15 cellular contexts compared by ENCODE assay signal in the genomic region with DNA sequence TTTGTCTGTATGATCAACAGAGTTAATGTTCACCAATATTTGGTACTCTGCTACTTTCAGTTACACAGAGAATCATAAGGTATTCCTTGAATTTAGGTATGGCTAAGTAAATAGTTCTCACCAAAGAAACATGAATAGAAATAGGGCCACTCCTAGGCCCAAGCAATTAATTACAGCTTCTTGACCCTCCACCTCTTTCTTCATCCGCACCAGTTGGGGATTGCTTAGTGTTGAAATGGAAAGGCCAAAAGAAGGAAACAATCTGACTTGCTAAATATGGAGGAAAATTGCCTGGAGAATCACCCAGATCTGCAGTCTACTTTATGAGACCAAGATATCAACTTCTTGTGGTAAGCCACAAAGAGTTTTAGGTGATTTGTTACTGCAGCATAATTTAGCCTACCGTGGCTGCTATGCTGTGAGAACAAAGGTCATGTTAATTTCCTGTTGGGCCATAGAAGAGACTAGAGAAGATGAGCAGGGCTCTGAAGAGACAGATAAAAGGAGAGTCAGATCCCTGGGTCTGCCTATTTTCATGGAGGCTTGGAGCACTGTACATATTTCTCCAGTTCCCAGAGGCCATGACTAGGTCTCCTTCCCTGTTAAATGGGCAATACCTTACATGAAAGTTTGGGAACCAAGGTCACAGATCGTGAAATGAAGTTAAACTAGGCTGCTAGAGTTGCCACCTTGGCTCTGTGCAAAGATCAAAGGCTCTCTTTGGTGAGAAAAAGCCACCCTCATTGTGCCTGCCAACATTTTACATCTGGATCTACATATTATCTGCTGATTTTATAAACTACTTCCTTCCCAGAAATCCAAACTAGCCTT.
DNase-seq lines count a peak whose midpoint lies in the region; ATAC-seq and TF ChIP-seq lines count a peak whose summit lies in the region.
"Had no signal": no experiment of that assay in that cellular context is flagged by ENCODE, and none has a peak within 500 bp of the region (broad histone marks: within the 10 kb centered on the region; RNA-seq: fewer than 3 reads in every experiment).

No MANE protein-coding gene starts in this region.

- H3K9me3 ChIP-seq in spleen, result peaks cover 0 to 9% (median 0%) of the 10 kb centered on the region in 8 donors
- H3K9me3 ChIP-seq in vagina, result no peaks in the 10 kb centered on the region
- H3K9me3 ChIP-seq: ovary had no signal

- no peak for TF ChIP-seq POLR2A in spleen (IDR thresholded peaks at IDR 0.05)
- TF ChIP-seq POLR2A in vagina (IDR thresholded peaks at IDR 0.05), result no peak

- no peaks in the 10 kb centered on the region for H3K36me3 ChIP-seq in spleen
- H3K36me3 ChIP-seq in vagina, result no peaks in the 10 kb centered on the region
- H3K36me3 ChIP-seq: ovary had no signal

- no peaks in the 10 kb centered on the region for H3K27me3 Mint-ChIP-seq in activated CD4-positive, alpha-beta T cell treated with anti-CD3 and anti-CD28 coated beads, Interleukin-2, amount 10 ng/mL, durations not matched to agents 24 days and 14 days
- H3K27me3 Mint-ChIP-seq in activated naive CD8-positive, alpha-beta T cell treated with anti-CD3 and anti-CD28 coated beads, Interleukin-2, amount 50 U/mL, for 24 hours, result no peaks in the 10 kb centered on the region

- intact Hi-C loops in activated CD4-positive, alpha-beta T cell treated with anti-CD3 and anti-CD28 coated beads, Interleukin-2, amount 10 ng/mL, durations not matched to agents 24 days and 14 days (cut with micrococcal nuclease), result loop anchor here (2.0 kb wide), 1 partner anchor 50 kb away; no protein-coding TSS in a partner anchor
- intact Hi-C loops in spleen (cut with DNase I; ENCODE audit: low total_unique reads) (no loop called here), vagina (cut with DNase I) (no loop called here)

- H3K4me1 Mint-ChIP-seq in activated CD4-positive, alpha-beta T cell treated with anti-CD3 and anti-CD28 coated beads, Interleukin-2, amount 10 ng/mL, durations not matched to agents 24 days and 14 days, result peaks cover 21% of the 10 kb centered on the region
- H3K4me1 Mint-ChIP-seq in activated naive CD8-positive, alpha-beta T cell treated with anti-CD3 and anti-CD28 coated beads, Interleukin-2, amount 50 U/mL, for 24 hours, result peaks cover 50% of the 10 kb centered on the region

- peaks cover 4% of the 10 kb centered on the region for H3K9me3 Mint-ChIP-seq in activated CD4-positive, alpha-beta T cell treated with anti-CD3 and anti-CD28 coated beads, Interleukin-2, amount 10 ng/mL, durations not matched to agents 24 days and 14 days
- H3K9me3 Mint-ChIP-seq in activated naive CD8-positive, alpha-beta T cell treated with anti-CD3 and anti-CD28 coated beads, Interleukin-2, amount 50 U/mL, for 24 hours, result peaks cover 4% of the 10 kb centered on the region

- peak; percentile 93 for ATAC-seq in activated naive CD8-positive, alpha-beta T cell treated with anti-CD3 and anti-CD28 coated beads, Interleukin-2, amount 50 U/mL, for 24 hours
- ATAC-seq: PC-3 had no signal

- H3K36me3 Mint-ChIP-seq in activated CD4-positive, alpha-beta T cell treated with anti-CD3 and anti-CD28 coated beads, Interleukin-2, amount 10 ng/mL, durations not matched to agents 24 days and 14 days (ENCODE audit: low read depth), result no peaks in the 10 kb centered on the region
- no peaks in the 10 kb centered on the region for H3K36me3 Mint-ChIP-seq in activated naive CD8-positive, alpha-beta T cell treated with anti-CD3 and anti-CD28 coated beads, Interleukin-2, amount 50 U/mL, for 24 hours (ENCODE audit: low read depth)

- DNase-seq in activated CD4-positive, alpha-beta T cell treated with anti-CD3 and anti-CD28 coated beads, Interleukin-2, amount 10 ng/mL, durations not matched to agents 24 days and 14 days, result peak; percentile 66
- no peak for DNase-seq in activated CD4-positive, alpha-beta T cell treated with anti-CD3 and anti-CD28 coated beads, Interleukin-2, amount 50 U/mL, for 1 hour
- DNase-seq in M059J (ENCODE audit: low read depth) (peak; percentile 59), spleen (no peak), NCI-H748 (lab: John Stamatoyannopoulos, UW; ENCODE audit: unreplicated experiment) (no peak), vagina (ENCODE audit: extremely low spot score in 2 of 2) (no peak), DMS153 treated with DMSO at 0.1 percent for 48 hours (lab: John Stamatoyannopoulos, UW; ENCODE audit: unreplicated experiment) (no peak)
- peak; percentile 12 for DNase-seq in activated naive CD8-positive, alpha-beta T cell treated with anti-CD3 and anti-CD28 coated beads, Interleukin-2, amount 50 U/mL, for 24 hours
- DNase-seq: amygdala; DMS 273 treated with DMSO at 0.1 percent for 48 hours; foreskin melanocyte; ovary; PC-3; stimulated activated CD4-positive, alpha-beta T cell treated with anti-CD3 and anti-CD28 coated beads, Interleukin-12 subunit alpha, Interleukin-12 subunit beta, amount 100 ng/mL, for 4 hours; trophoblast cell had no signal

- peak overlapping the region; percentile 73 for H3K27ac Mint-ChIP-seq in activated CD4-positive, alpha-beta T cell treated with anti-CD3 and anti-CD28 coated beads, Interleukin-2, amount 10 ng/mL, durations not matched to agents 24 days and 14 days
- peak overlapping the region; percentile 76 for H3K27ac Mint-ChIP-seq in activated naive CD8-positive, alpha-beta T cell treated with anti-CD3 and anti-CD28 coated beads, Interleukin-2, amount 50 U/mL, for 24 hours

- H3K27ac ChIP-seq in spleen, result peak overlapping the region in 6 of 8 donors; percentile 9 to 67 (median 42)
- no peak overlapping the region for H3K27ac ChIP-seq in vagina
- H3K27ac ChIP-seq: ovary had no signal

- H3K4me3 Mint-ChIP-seq in activated CD4-positive, alpha-beta T cell treated with anti-CD3 and anti-CD28 coated beads, Interleukin-2, amount 10 ng/mL, durations not matched to agents 24 days and 14 days, result peak overlapping the region; percentile 7
- no peak overlapping the region for H3K4me3 Mint-ChIP-seq in activated naive CD8-positive, alpha-beta T cell treated with anti-CD3 and anti-CD28 coated beads, Interleukin-2, amount 50 U/mL, for 24 hours

- H3K4me3 ChIP-seq in spleen (no peak overlapping the region), vagina (no peak overlapping the region)
- H3K4me3 ChIP-seq: ovary had no signal

- H3K4me1 ChIP-seq in spleen, result peaks cover 0 to 11% (median 0%) of the 10 kb centered on the region in 6 donors
- no peaks in the 10 kb centered on the region for H3K4me1 ChIP-seq in vagina

- no peaks in the 10 kb centered on the region for H3K27me3 ChIP-seq in spleen (replicated peaks in 1 of 7)
- H3K27me3 ChIP-seq in vagina, result no peaks in the 10 kb centered on the region
- H3K27me3 ChIP-seq: ovary had no signal

- WGBS in spleen, 5 donors, result 47 to 53% (median 50%) methylated on average over 3 of the region's 3 CpGs

- TF ChIP-seq CTCF in spleen (IDR thresholded peaks at IDR 0.05 in 8 of 11, conservative IDR thresholded peaks at IDR 0.05 in 3 of 11), result no peak
- TF ChIP-seq CTCF in vagina (IDR thresholded peaks at IDR 0.05), result no peak

Comparison
In these comparisons a context has a peak if more than half of its experiments do, and no peak if none do; other contexts are left out.
1. DNase-seq: peak in activated CD4-positive, alpha-beta T cell treated with anti-CD3 and anti-CD28 coated beads, Interleukin-2, amount 10 ng/mL, durations not matched to agents 24 days and 14 days (single experiment), M059J (single experiment) and activated naive CD8-positive, alpha-beta T cell treated with anti-CD3 and anti-CD28 coated beads, Interleukin-2, amount 50 U/mL, for 24 hours (single experiment); none in activated CD4-positive, alpha-beta T cell treated with anti-CD3 and anti-CD28 coated beads, Interleukin-2, amount 50 U/mL, for 1 hour (single experiment), spleen (single experiment), NCI-H748 (single experiment), vagina (0 of 2) and DMS153 treated with DMSO at 0.1 percent for 48 hours (single experiment).